12 cellular contexts compared by ENCODE assay signal in the genomic region with DNA sequence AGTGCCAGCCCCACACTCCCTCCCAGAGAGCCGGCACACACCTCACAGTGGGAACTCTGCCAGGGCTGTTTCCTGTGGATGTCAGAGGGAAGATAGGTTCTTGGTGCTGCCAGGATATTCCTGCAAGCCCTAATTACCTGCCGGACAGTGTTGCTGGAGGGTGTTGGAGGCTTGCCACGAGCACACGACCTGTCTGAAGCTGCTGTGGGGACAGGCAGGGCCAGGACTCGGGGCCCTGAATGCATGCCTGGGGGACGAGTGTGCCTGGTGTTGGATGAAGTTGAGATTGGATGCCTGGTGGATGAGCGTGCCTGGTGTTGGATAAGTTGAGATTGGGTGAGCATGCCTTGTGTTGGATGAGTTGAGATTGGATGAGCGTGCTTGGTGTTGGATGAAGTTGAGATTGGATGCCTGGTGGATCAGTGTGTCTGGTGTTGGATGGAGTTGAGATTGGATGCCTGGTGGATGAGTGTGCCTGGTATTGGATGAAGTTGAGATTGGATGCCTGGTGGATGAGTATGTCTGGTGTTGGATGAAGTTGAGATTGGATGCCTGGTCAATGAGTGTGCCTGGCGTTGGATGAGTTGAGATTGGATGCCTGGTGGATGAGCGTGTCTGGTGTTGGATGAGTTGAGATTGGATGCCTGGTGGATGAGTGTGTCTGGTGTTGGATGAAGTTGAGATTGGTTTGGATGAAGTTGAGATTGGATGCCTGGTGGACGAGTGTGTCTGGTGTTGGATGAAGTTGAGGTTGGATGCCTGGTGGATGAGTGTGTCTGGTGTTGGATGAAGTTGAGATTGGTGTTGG. TPM values are rescaled to one million over a fixed set of nuclear protein-coding genes. Genes with fewer than 3 reads are reported as not detected.
DNase-seq lines count a peak whose midpoint lies in the region; ATAC-seq and TF ChIP-seq lines count a peak whose summit lies in the region.
"Had no signal": no experiment of that assay in that cellular context is flagged by ENCODE, and none has a peak within 500 bp of the region (broad histone marks: within the 10 kb centered on the region; RNA-seq: fewer than 3 reads in every experiment).

No MANE protein-coding gene starts in this region.

- H3K4me3 ChIP-seq in RWPE2 (ENCODE audit: severe bottlenecking) (no peak overlapping the region), fibroblast of lung (replicated peaks in 1 of 4; ENCODE audit: control extremely low read depth in 1 of 4, insufficient read depth in 1 of 4, low read depth in 3 of 4, low read length in 4 of 4) (no peak overlapping the region), spleen (no peak overlapping the region)
- H3K4me3 ChIP-seq: body of pancreas, sigmoid colon had no signal

- H3K9ac ChIP-seq in fibroblast of lung (ENCODE audit: insufficient read depth, low read length): no peak overlapping the region

- WGBS in spleen, 5 donors: 91 to 97% (median 96%) methylated on average over 11 of the region's 11 CpGs

- H3K4me1 ChIP-seq in RWPE2 (ENCODE audit: insufficient read depth, poor library complexity, severe bottlenecking): peaks cover 22% of the 10 kb centered on the region
- H3K4me1 ChIP-seq in fibroblast of lung (ENCODE audit: control insufficient read depth, extremely low read depth, insufficient read depth, low read length): no peaks in the 10 kb centered on the region
- peaks cover 0 to 13% (median 3%) of the 10 kb centered on the region in 6 donors for H3K4me1 ChIP-seq in spleen
- H3K4me1 ChIP-seq: body of pancreas, sigmoid colon had no signal

- no peak overlapping the region for H3K4me3 Mint-ChIP-seq in activated T-helper 1 cell treated with anti-CD3 and anti-CD28 coated beads, Interleukin-12 subunit alpha, Interleukin-12 subunit beta, Interleukin-2, Interleukin-4 antibody, amounts not matched to agents 30 ng/mL and 10 ng/mL and 1 ng/mL, durations not matched to agents 14 hours and 24 hours and 36 hours
- no peak overlapping the region for H3K4me3 Mint-ChIP-seq in activated T-cell treated with anti-CD3 and anti-CD28 coated beads, Interleukin-2, amount 50 U/mL, for 4 hours

- TF ChIP-seq CTCF in RWPE2 (IDR thresholded peaks at IDR 0.05; ENCODE audit: poor library complexity, severe bottlenecking) (no peak), fibroblast of lung (conservative IDR thresholded peaks at IDR 0.05 in 1 of 2, IDR thresholded peaks at IDR 0.05 in 1 of 2; ENCODE audit: low read depth in 1 of 2, low read length in 2 of 2) (no peak), spleen (IDR thresholded peaks at IDR 0.05 in 8 of 11, conservative IDR thresholded peaks at IDR 0.05 in 3 of 11) (no peak)

- peaks cover 42% of the 10 kb centered on the region for H3K36me3 ChIP-seq in RWPE2 (ENCODE audit: low read depth)
- peaks cover 29% of the 10 kb centered on the region for H3K36me3 ChIP-seq in fibroblast of lung (ENCODE audit: control insufficient read depth, insufficient read depth, low read length)
- peaks cover 0 to 95% (median 59%) of the 10 kb centered on the region in 6 donors for H3K36me3 ChIP-seq in spleen

- no peaks in the 10 kb centered on the region for H3K9me3 Mint-ChIP-seq in activated T-helper 1 cell treated with anti-CD3 and anti-CD28 coated beads, Interleukin-12 subunit alpha, Interleukin-12 subunit beta, Interleukin-2, Interleukin-4 antibody, amounts not matched to agents 30 ng/mL and 10 ng/mL and 1 ng/mL, durations not matched to agents 14 hours and 24 hours and 36 hours
- no peaks in the 10 kb centered on the region for H3K9me3 Mint-ChIP-seq in activated T-cell treated with anti-CD3 and anti-CD28 coated beads, Interleukin-2, amount 50 U/mL, for 4 hours

- H3K36me3 Mint-ChIP-seq in activated T-helper 1 cell treated with anti-CD3 and anti-CD28 coated beads, Interleukin-12 subunit alpha, Interleukin-12 subunit beta, Interleukin-2, Interleukin-4 antibody, amounts not matched to agents 30 ng/mL and 10 ng/mL and 1 ng/mL, durations not matched to agents 14 hours and 24 hours and 36 hours (ENCODE audit: low read depth): peaks cover 9% of the 10 kb centered on the region
- peaks cover 5% of the 10 kb centered on the region for H3K36me3 Mint-ChIP-seq in activated T-cell treated with anti-CD3 and anti-CD28 coated beads, Interleukin-2, amount 50 U/mL, for 4 hours (ENCODE audit: insufficient read depth)

- peaks cover under 1% of the 10 kb centered on the region for H3K4me1 Mint-ChIP-seq in activated T-helper 1 cell treated with anti-CD3 and anti-CD28 coated beads, Interleukin-12 subunit alpha, Interleukin-12 subunit beta, Interleukin-2, Interleukin-4 antibody, amounts not matched to agents 30 ng/mL and 10 ng/mL and 1 ng/mL, durations not matched to agents 14 hours and 24 hours and 36 hours (ENCODE audit: low read depth)
- peaks cover under 1% of the 10 kb centered on the region for H3K4me1 Mint-ChIP-seq in activated T-cell treated with anti-CD3 and anti-CD28 coated beads, Interleukin-2, amount 50 U/mL, for 4 hours (ENCODE audit: low read depth)

- H3K27me3 Mint-ChIP-seq in activated T-helper 1 cell treated with anti-CD3 and anti-CD28 coated beads, Interleukin-12 subunit alpha, Interleukin-12 subunit beta, Interleukin-2, Interleukin-4 antibody, amounts not matched to agents 30 ng/mL and 10 ng/mL and 1 ng/mL, durations not matched to agents 14 hours and 24 hours and 36 hours (ENCODE audit: insufficient read depth): no peaks in the 10 kb centered on the region
- no peaks in the 10 kb centered on the region for H3K27me3 Mint-ChIP-seq in activated T-cell treated with anti-CD3 and anti-CD28 coated beads, Interleukin-2, amount 50 U/mL, for 4 hours (ENCODE audit: low read depth)

- peak overlapping the region; percentile 99 for H3K27ac ChIP-seq in RWPE2 (ENCODE audit: poor library complexity, severe bottlenecking)
- H3K27ac ChIP-seq in fibroblast of lung (ENCODE audit: insufficient read depth, low read length): peak overlapping the region; percentile 85
- no peak overlapping the region for H3K27ac ChIP-seq in spleen
- H3K27ac ChIP-seq: body of pancreas, sigmoid colon had no signal

- peak; percentile 2 for DNase-seq in activated CD8-positive, alpha-beta memory T cell treated with anti-CD3 and anti-CD28 coated beads, Interleukin-2, amount 50 U/mL, for 4 hours
- no peak for DNase-seq in activated CD8-positive, alpha-beta memory T cell treated with anti-CD3 and anti-CD28 coated beads, Interleukin-2, amount 50 U/mL, for 48 hours
- peak; percentile 77 for DNase-seq in RWPE2 (ENCODE audit: low spot score)
- DNase-seq in fibroblast of lung (ENCODE audit: low read depth in 2 of 2): peak; percentile 93 to 99
- DNase-seq in spleen: peak; percentile 27
- no peak for DNase-seq in activated T-helper 1 cell treated with anti-CD3 and anti-CD28 coated beads, Interleukin-12 subunit alpha, Interleukin-12 subunit beta, Interleukin-2, Interleukin-4 antibody, amounts not matched to agents 30 ng/mL and 10 ng/mL and 1 ng/mL, durations not matched to agents 14 hours and 24 hours and 36 hours (ENCODE audit: low spot score)
- no peak for DNase-seq in activated T-cell treated with anti-CD3 and anti-CD28 coated beads, Interleukin-2, amount 50 U/mL, for 4 hours
- DNase-seq: body of pancreas; sigmoid colon; stimulated activated CD8-positive, alpha-beta memory T cell treated with anti-CD3 and anti-CD28 coated beads, Interleukin-4, amount 100 ng/mL, for 48 hours; T-helper 1 cell had no signal

- no peak for TF ChIP-seq POLR2A in spleen (IDR thresholded peaks at IDR 0.05)

- intact Hi-C loops in spleen (cut with DNase I; ENCODE audit: low total_unique reads): no loop called here
- intact Hi-C loops in activated T-helper 1 cell treated with anti-CD3 and anti-CD28 coated beads, Interleukin-12 subunit alpha, Interleukin-12 subunit beta, Interleukin-2, Interleukin-4 antibody, amounts not matched to agents 30 ng/mL and 10 ng/mL and 1 ng/mL, durations not matched to agents 14 hours and 24 hours and 36 hours (cut with micrococcal nuclease): no loop called here

- no peaks in the 10 kb centered on the region for H4K20me1 ChIP-seq in fibroblast of lung (ENCODE audit: control insufficient read depth, extremely low read depth, insufficient read depth, low read length)

- no peak overlapping the region for H2AFZ ChIP-seq in fibroblast of lung (ENCODE audit: low read length)

- no peak overlapping the region for H3K4me2 ChIP-seq in fibroblast of lung (ENCODE audit: extremely low read depth, insufficient read depth, low read length)

- no peak overlapping the region for H3K27ac Mint-ChIP-seq in activated T-helper 1 cell treated with anti-CD3 and anti-CD28 coated beads, Interleukin-12 subunit alpha, Interleukin-12 subunit beta, Interleukin-2, Interleukin-4 antibody, amounts not matched to agents 30 ng/mL and 10 ng/mL and 1 ng/mL, durations not matched to agents 14 hours and 24 hours and 36 hours

- no peaks in the 10 kb centered on the region for H3K27me3 ChIP-seq in RWPE2 (ENCODE audit: insufficient read depth, poor library complexity, severe bottlenecking)
- H3K27me3 ChIP-seq in fibroblast of lung (ENCODE audit: control insufficient read depth, insufficient read depth, low read length): no peaks in the 10 kb centered on the region
- no peaks in the 10 kb centered on the region for H3K27me3 ChIP-seq in spleen (replicated peaks in 1 of 7)
- H3K27me3 ChIP-seq: body of pancreas, sigmoid colon had no signal

- H3K9me3 ChIP-seq in RWPE2 (ENCODE audit: severe bottlenecking) (no peaks in the 10 kb centered on the region), fibroblast of lung (ENCODE audit: control insufficient read depth, insufficient read depth, low read depth, low read length) (peaks cover 7% of the 10 kb centered on the region), spleen (no peaks in the 10 kb centered on the region)
- H3K9me3 ChIP-seq: body of pancreas, sigmoid colon had no signal

- H3K79me2 ChIP-seq in fibroblast of lung (ENCODE audit: control insufficient read depth, insufficient read depth, low read length): peaks cover 2% of the 10 kb centered on the region

- ATAC-seq in RWPE2 (ENCODE audit: low read depth) (peak; percentile 68), HG02798 (IDR thresholded peaks at IDR 0.05; ENCODE audit: poor library complexity, unreplicated experiment) (no peak)
- ATAC-seq in activated T-cell treated with anti-CD3 and anti-CD28 coated beads, Interleukin-2, amount 50 U/mL, for 4 hours: no peak
- ATAC-seq: body of pancreas had no signal

RNA-seq across cellular contexts. Expression of a gene that starts 23.2 kb away (rescaled TPM):
- total RNA-seq in fibroblast of lung (4.6 and 7.6 TPM in 2 replicates), spleen (10 to 100 TPM; 23.9 to 54.0 (median 37.1) TPM)
- polyA plus RNA-seq in fibroblast of lung (4.0 and 4.6 TPM in 2 replicates), spleen (10 to 100 TPM in 2 of 3 donors, 1 to 10 TPM in 1; 3.0 to 15.5 (median 10.3) TPM)
- polyA plus RNA-seq in fibroblast of lung (2012): 3.9 and 4.3 TPM in 2 replicates
- 5.6 and 7.3 TPM in 2 replicates for polyA minus RNA-seq in fibroblast of lung (ENCODE audit: low replicate concordance)
- total RNA-seq in activated T-helper 1 cell treated with anti-CD3 and anti-CD28 coated beads, Interleukin-12 subunit alpha, Interleukin-12 subunit beta, Interleukin-2, Interleukin-4 antibody, amounts not matched to agents 30 ng/mL and 10 ng/mL and 1 ng/mL, durations not matched to agents 14 hours and 24 hours and 36 hours: 25.8 and 27.5 TPM in 2 replicates
- total RNA-seq in activated T-cell treated with anti-CD3 and anti-CD28 coated beads, Interleukin-2, amount 50 U/mL, for 4 hours: 10 to 100 TPM; 17.2 to 20.5 (median 18.9) TPM

RNA-seq across cellular contexts. Expression of a gene that starts 34.1 kb away (rescaled TPM):
- total RNA-seq in fibroblast of lung: 37.2 and 44.3 TPM in 2 replicates
- 53.8 and 59.5 TPM in 2 replicates for polyA plus RNA-seq in fibroblast of lung
- polyA plus RNA-seq in fibroblast of lung (2012): 49.3 and 67.4 TPM in 2 replicates
- polyA minus RNA-seq in fibroblast of lung (ENCODE audit: low replicate concordance): 55.9 and 75.0 TPM in 2 replicates
- 100 to 1,000 TPM in 1 of 7 donors, 10 to 100 TPM in 6; 64.3 to 112 (median 85.6) TPM for total RNA-seq in spleen
- 10 to 100 TPM; 46.6 to 76.5 (median 58.8) TPM for polyA plus RNA-seq in spleen
- total RNA-seq in activated T-helper 1 cell treated with anti-CD3 and anti-CD28 coated beads, Interleukin-12 subunit alpha, Interleukin-12 subunit beta, Interleukin-2, Interleukin-4 antibody, amounts not matched to agents 30 ng/mL and 10 ng/mL and 1 ng/mL, durations not matched to agents 14 hours and 24 hours and 36 hours: 67.1 and 68.1 TPM in 2 replicates
- total RNA-seq in activated T-cell treated with anti-CD3 and anti-CD28 coated beads, Interleukin-2, amount 50 U/mL, for 4 hours: 10 to 100 TPM; 61.9 to 66.9 (median 65.3) TPM

Comparison
In these comparisons a context has a peak if more than half of its experiments do, and no peak if none do; other contexts are left out.
1. DNase-seq: peak in activated CD8-positive, alpha-beta memory T cell treated with anti-CD3 and anti-CD28 coated beads, Interleukin-2, amount 50 U/mL, for 4 hours (single experiment), RWPE2 (single experiment), fibroblast of lung (2 of 2) and spleen (single experiment); none in activated CD8-positive, alpha-beta memory T cell treated with anti-CD3 and anti-CD28 coated beads, Interleukin-2, amount 50 U/mL, for 48 hours (single experiment), activated T-helper 1 cell treated with anti-CD3 and anti-CD28 coated beads, Interleukin-12 subunit alpha, Interleukin-12 subunit beta, Interleukin-2, Interleukin-4 antibody, amounts not matched to agents 30 ng/mL and 10 ng/mL and 1 ng/mL, durations not matched to agents 14 hours and 24 hours and 36 hours (single experiment) and activated T-cell treated with anti-CD3 and anti-CD28 coated beads, Interleukin-2, amount 50 U/mL, for 4 hours (single experiment).
2. H3K27ac ChIP-seq: peak in RWPE2 (single experiment) and fibroblast of lung (single experiment); none in spleen (0 of 8).